ENCODE assay signal across 20 cellular contexts in the genomic region with DNA sequence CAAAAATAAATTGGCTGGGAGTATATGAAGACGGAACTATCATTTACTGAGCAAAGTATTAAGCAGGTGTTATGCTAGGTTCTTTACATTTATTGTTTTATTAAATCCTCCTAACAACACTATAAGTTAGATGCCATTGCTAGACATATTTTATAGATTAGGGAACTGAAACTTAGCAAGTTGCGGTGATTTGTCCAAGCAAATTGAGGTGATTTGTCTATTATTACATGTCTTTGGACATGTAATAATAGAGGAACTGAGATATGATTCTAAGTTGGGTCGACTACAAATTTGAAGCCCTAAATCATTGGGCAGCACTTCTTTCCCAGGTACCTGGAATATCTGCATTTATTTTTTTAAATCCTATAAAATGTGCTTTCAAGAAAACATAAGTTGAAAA.
"Had no signal": no experiment of that assay in that cellular context is flagged by ENCODE, and none has a peak within 500 bp of the region (broad histone marks: within the 10 kb centered on the region; RNA-seq: fewer than 3 reads in every experiment).

No MANE protein-coding gene starts in this region.

- H3K9me3 ChIP-seq: colonic mucosa, right atrium auricular region, sigmoid colon, thoracic aorta, transverse colon had no signal

- ATAC-seq: foreskin keratinocyte; naive thymus-derived CD4-positive, alpha-beta T cell had no signal

- H3K36me3 ChIP-seq: colonic mucosa, right atrium auricular region, sigmoid colon, stomach, thoracic aorta, transverse colon had no signal

- DNase-seq: colonic mucosa; dermis blood vessel endothelial cell; endodermal cell; erythroblast; foreskin keratinocyte; head of caudate nucleus; kidney glomerular epithelial cell; mammary epithelial cell; naive thymus-derived CD4-positive, alpha-beta T cell; posterior cingulate gyrus; sigmoid colon; stimulated activated naive CD4-positive, alpha-beta T cell; stomach; substantia nigra; transverse colon had no signal

- H3K4me1 ChIP-seq: colonic mucosa, foreskin keratinocyte, right atrium auricular region, stomach, transverse colon had no signal

- FAIRE-seq: endothelial cell of umbilical vein had no signal

- H3K27me3 ChIP-seq: colonic mucosa, foreskin keratinocyte, hepatocyte, right atrium auricular region, sigmoid colon, stomach, transverse colon had no signal

- H3K27ac ChIP-seq: colonic mucosa, foreskin keratinocyte, hepatocyte, right atrium auricular region, sigmoid colon, skin epidermis, stomach, thoracic aorta, transverse colon had no signal

- H3K79me2 ChIP-seq: hepatocyte had no signal

- H3K4me2 ChIP-seq: hepatocyte had no signal

- H3K4me3 ChIP-seq: colonic mucosa, hepatocyte, right atrium auricular region, sigmoid colon, skin epidermis, stomach, thoracic aorta, transverse colon had no signal

- H2AFZ ChIP-seq: hepatocyte had no signal
